31 cellular contexts compared by ENCODE assay signal in genomic region chr16:168424-168823, GRCh38. TPM values are rescaled to one million over a fixed set of nuclear protein-coding genes. Genes with fewer than 3 reads are reported as not detected.
DNase-seq lines count a peak whose midpoint lies in the region; ATAC-seq, FAIRE-seq and TF ChIP-seq lines count a peak whose summit lies in the region.
"Had no signal": no experiment of that assay in that cellular context is flagged by ENCODE, and none has a peak within 500 bp of the region (broad histone marks: within the 10 kb centered on the region; RNA-seq: fewer than 3 reads in every experiment).

No MANE protein-coding gene starts in this region.

- H3K4me3 ChIP-seq in HepG2 (replicated peaks in 1 of 3; ENCODE audit: insufficient read depth in 1 of 3, low read depth in 2 of 3, low read length in 3 of 3), result no peak overlapping the region
- H3K4me3 ChIP-seq in right lobe of liver, result no peak overlapping the region
- H3K4me3 ChIP-seq in coronary artery, result no peak overlapping the region
- H3K4me3 ChIP-seq: adrenal gland, heart left ventricle, left ventricle myocardium inferior, Peyer's patch, skin epidermis, upper lobe of left lung had no signal

- WGBS in HepG2 (ENCODE audit: low lambda C conversion rate), result 23% methylated on average over 6 of the region's 6 CpGs
- 36% methylated on average over 5 of the region's 6 CpGs for WGBS in right lobe of liver (ENCODE audit: insufficient coverage, low coverage, low lambda C conversion rate, missing lambda C conversion rate)

- H3K27me3 Mint-ChIP-seq in T-helper 17 cell, result peaks cover 41% of the 10 kb centered on the region

- TF ChIP-seq CTCF in HepG2 (CRISPR knock-in tag; IDR thresholded peaks at IDR 0.05), result no peak
- no peak for TF ChIP-seq CTCF in right lobe of liver (IDR thresholded peaks at IDR 0.05)
- no peak for TF ChIP-seq CTCF in coronary artery (IDR thresholded peaks at IDR 0.05)

- CTCF ChIA-PET in HepG2 (lab: Yijun Ruan, JAX; ENCODE audit: low intra/inter-chr PET ratio, low total read pairs), result no interaction called here

- in situ Hi-C loops in HepG2 (cut with HindIII; ENCODE audit: extremely low pct_ligation_motif_present, low pct_unique_long_range_greater_than_20kb), result no loop called here

- H3K4me2 ChIP-seq in HepG2 (ENCODE audit: low read depth, low read length), result no peak overlapping the region

- H3K9me3 ChIP-seq in HepG2 (ENCODE audit: low read length), result no peaks in the 10 kb centered on the region
- H3K9me3 ChIP-seq in right lobe of liver, result no peaks in the 10 kb centered on the region
- no peaks in the 10 kb centered on the region for H3K9me3 ChIP-seq in T-helper 17 cell (ENCODE audit: control insufficient read depth, low read length, poor library complexity, severe bottlenecking)
- H3K9me3 ChIP-seq: adrenal gland, heart left ventricle, left ventricle myocardium inferior, Peyer's patch, upper lobe of left lung had no signal

- no peaks in the 10 kb centered on the region for H3K36me3 Mint-ChIP-seq in T-helper 17 cell (ENCODE audit: low read depth)
- H3K36me3 Mint-ChIP-seq: T-cell had no signal

- no peaks in the 10 kb centered on the region for H3K79me2 ChIP-seq in HepG2 (ENCODE audit: insufficient read depth, low read length)

- H3K27me3 ChIP-seq in HepG2 (ENCODE audit: control insufficient read depth in 1 of 2, insufficient read depth in 2 of 2, low read length in 2 of 2), result peaks cover 23 to 43% of the 10 kb centered on the region in 2 experiments
- H3K27me3 ChIP-seq in right lobe of liver, result peaks cover 17 to 43% of the 10 kb centered on the region in 2 donors

- peak; percentile 60 for DNase-seq in NCI-H2029 (lab: John Stamatoyannopoulos, UW)
- no peak for DNase-seq in NCI-H2029 treated with DMSO at 0.1 percent for 48 hours (lab: John Stamatoyannopoulos, UW)
- no peak for DNase-seq in HepG2 (ENCODE audit: low spot score)
- DNase-seq in right lobe of liver, result no peak
- no peak for DNase-seq in T-helper 17 cell
- no peak for DNase-seq in coronary artery (ENCODE audit: low spot score)
- DNase-seq in NAMALWA (ENCODE audit: low spot score), result no peak
- DNase-seq: activated CD4-positive, alpha-beta T cell treated with anti-CD3 and anti-CD28 coated beads for 1 hour; adrenal gland; COR-L47; effector CD8-positive, alpha-beta T cell; foreskin fibroblast; immature natural killer cell; IMR-90; left ventricle myocardium inferior; naive thymus-derived CD4-positive, alpha-beta T cell; NCI-H1436 treated with DMSO at 0.1 percent for 48 hours; NCI-H345; Peyer's patch; stimulated activated CD4-positive, alpha-beta T cell treated with anti-CD3 and anti-CD28 coated beads, Interleukin-2, amount 100 ng/mL, for 24 hours; T-cell; upper lobe of left lung had no signal

- no peak overlapping the region for H3K27ac ChIP-seq in HepG2 (ENCODE audit: extremely low read length, insufficient read depth, low read length)
- H3K27ac ChIP-seq in right lobe of liver, result no peak overlapping the region
- H3K27ac ChIP-seq in coronary artery, result no peak overlapping the region
- H3K27ac ChIP-seq: adrenal gland, heart left ventricle, left ventricle myocardium inferior, Peyer's patch, skin epidermis, upper lobe of left lung had no signal

- H3K4me3 Mint-ChIP-seq in T-helper 17 cell, result peak overlapping the region; percentile 19
- H3K4me3 Mint-ChIP-seq: naive thymus-derived CD4-positive, alpha-beta T cell; T-cell had no signal

- H3K36me3 ChIP-seq in HepG2 (replicated peaks in 1 of 2; ENCODE audit: control insufficient read depth in 1 of 2, insufficient read depth in 2 of 2, low read length in 2 of 2), result no peaks in the 10 kb centered on the region
- H3K36me3 ChIP-seq in right lobe of liver, result no peaks in the 10 kb centered on the region
- H3K36me3 ChIP-seq: adrenal gland, heart left ventricle, left ventricle myocardium inferior, Peyer's patch, upper lobe of left lung had no signal

- no peak overlapping the region for H3K27ac Mint-ChIP-seq in T-helper 17 cell
- H3K27ac Mint-ChIP-seq: immature natural killer cell had no signal

- ATAC-seq in HepG2 (no peak), right lobe of liver (no peak), T-helper 17 cell (no peak), GM19324 (IDR thresholded peaks at IDR 0.05; ENCODE audit: low FRiP score, unreplicated experiment) (no peak)
- ATAC-seq: heart left ventricle; naive thymus-derived CD4-positive, alpha-beta T cell; T-cell had no signal

- no TSS peak for BruUV-seq in HepG2 (replicated peaks; lab: Mats Ljungman, UMichigan)

- POLR2A ChIA-PET in HepG2 (lab: Yijun Ruan, JAX), result no interaction called here

- H3K4me1 ChIP-seq in HepG2 (ENCODE audit: insufficient read depth, low read length) (peaks cover 21% of the 10 kb centered on the region; the same call in 1 of the 2 replicates), right lobe of liver (peaks cover 0 to 7% (median 0%) of the 10 kb centered on the region in 4 donors)

- no peak for TF ChIP-seq POLR2A in HepG2 (IDR thresholded peaks at IDR 0.05; ENCODE audit: insufficient read depth in 1 of 2, low read depth in 2 of 2, low read length in 2 of 2)
- no peak for TF ChIP-seq POLR2A in right lobe of liver (IDR thresholded peaks at IDR 0.05)

- no peak overlapping the region for H3K9ac ChIP-seq in HepG2 (ENCODE audit: insufficient read depth, low read depth, low read length)

- intact Hi-C loops in HepG2 (cut with micrococcal nuclease; ENCODE audit: unreplicated experiment) (no loop called here), right lobe of liver (cut with DNase I) (no loop called here)

- TF ChIP-seq EP300 in HepG2 (IDR thresholded peaks at IDR 0.05; ENCODE audit: low read depth in 2 of 2, low read length in 2 of 2) (no peak), HepG2 (CRISPR knock-in tag; IDR thresholded peaks at IDR 0.05; ENCODE audit: borderline replicate concordance) (no peak)

- H3K4me1 Mint-ChIP-seq in T-helper 17 cell, result peaks cover 9% of the 10 kb centered on the region

- FAIRE-seq in HepG2 (lab: Jason Lieb, UNC), result no peak
- FAIRE-seq: A204.1, TTC549 had no signal

- no peak overlapping the region for H2AFZ ChIP-seq in HepG2 (ENCODE audit: low read length)

- peaks cover 3% of the 10 kb centered on the region; the same call in 1 of the 2 replicates for H4K20me1 ChIP-seq in HepG2 (ENCODE audit: insufficient read depth, low read length)

- TF ChIP-seq RAD21 in HepG2 (CRISPR knock-in tag; IDR thresholded peaks at IDR 0.05), result no peak

RNA-seq across cellular contexts. Expression of gene HBM, which starts 2.6 kb away (rescaled TPM):
- not detected in 2 replicates for total RNA-seq in HepG2 (2016; rRNA removed; fragmentation: Illumina TruSeq; extraction: Trizol)
- total RNA-seq in HepG2 (2016; cell fraction: cytosol; rRNA removed; fragmentation: Illumina TruSeq; extraction: Trizol; ENCODE audit: low read depth), result not detected in 2 replicates
- not detected in 2 replicates for total RNA-seq in HepG2 (2016; cell fraction: insoluble cytoplasmic fraction; rRNA removed; fragmentation: Illumina TruSeq; extraction: Trizol)
- total RNA-seq in HepG2 (2016; cell fraction: membrane; rRNA removed; fragmentation: Illumina TruSeq; extraction: Trizol), result not detected in 2 replicates
- not detected in 2 replicates for total RNA-seq in HepG2 (2016; cell fraction: nucleus; rRNA removed; fragmentation: Illumina TruSeq; extraction: Trizol)
- polyA plus RNA-seq in HepG2 (2011; rRNA removed), result 0.69 TPM in 1 of 2 replicates, not detected in the other
- 0.27 and 0.33 TPM in 2 replicates for polyA plus RNA-seq in HepG2 (2011; cell fraction: cytosol; rRNA removed)
- 0.57 TPM in 1 of 2 replicates, not detected in the other for polyA plus RNA-seq in HepG2 (2011; cell fraction: nucleus; rRNA removed)
- polyA plus RNA-seq in HepG2 (2012), result 0.59 TPM in 1 of 2 replicates, not detected in the other
- polyA plus RNA-seq in HepG2 (2016; cell fraction: cytosol; fragmentation: Illumina TruSeq; extraction: Trizol; ENCODE audit: low read depth), result not detected in 2 replicates
- polyA plus RNA-seq in HepG2 (2016; cell fraction: insoluble cytoplasmic fraction; fragmentation: Illumina TruSeq; extraction: Trizol; ENCODE audit: low read depth), result not detected in 2 replicates
- polyA plus RNA-seq in HepG2 (2016; cell fraction: membrane; fragmentation: Illumina TruSeq; extraction: Trizol; ENCODE audit: low read depth), result not detected in 2 replicates
- not detected in 2 replicates for polyA plus RNA-seq in HepG2 (2016; cell fraction: nucleus; fragmentation: Illumina TruSeq; extraction: Trizol; ENCODE audit: insufficient read depth, low read depth)
- polyA minus RNA-seq in HepG2 (2011; rRNA and poly(A)+ RNA removed; ENCODE audit: low replicate concordance), result not detected in 2 replicates
- polyA minus RNA-seq in HepG2 (2011; cell fraction: cytosol; rRNA and poly(A)+ RNA removed), result not detected in 2 replicates
- not detected in 2 replicates for polyA minus RNA-seq in HepG2 (2011; cell fraction: nucleus; rRNA and poly(A)+ RNA removed)
- 1 to 10 TPM in 4 of 6 experiments, not detected in 2; 1.1 to 8.4 (median 2.0) TPM for total RNA-seq in right lobe of liver
- not detected for total RNA-seq in T-helper 17 cell
- total RNA-seq: IMR-90; left ventricle myocardium inferior; naive thymus-derived CD4-positive, alpha-beta T cell; omental fat pad; Peyer's patch; T-cell had no signal
- polyA plus RNA-seq: adrenal gland; BJ; esophagus; heart left ventricle; IMR-90; naive thymus-derived CD4-positive, alpha-beta T cell had no signal

RNA-seq across cellular contexts. Expression of gene HBA2, which starts 4.3 kb away (rescaled TPM):
- not detected in 2 replicates for total RNA-seq in HepG2 (2016; rRNA removed; fragmentation: Illumina TruSeq; extraction: Trizol)
- not detected in 2 replicates for total RNA-seq in HepG2 (2016; cell fraction: cytosol; rRNA removed; fragmentation: Illumina TruSeq; extraction: Trizol; ENCODE audit: low read depth)
- total RNA-seq in HepG2 (2016; cell fraction: insoluble cytoplasmic fraction; rRNA removed; fragmentation: Illumina TruSeq; extraction: Trizol), result not detected in 2 replicates
- not detected in 2 replicates for total RNA-seq in HepG2 (2016; cell fraction: membrane; rRNA removed; fragmentation: Illumina TruSeq; extraction: Trizol)
- total RNA-seq in HepG2 (2016; cell fraction: nucleus; rRNA removed; fragmentation: Illumina TruSeq; extraction: Trizol), result not detected in 2 replicates
- polyA plus RNA-seq in HepG2 (2011; rRNA removed), result not detected in 2 replicates
- not detected in 2 replicates for polyA plus RNA-seq in HepG2 (2011; cell fraction: cytosol; rRNA removed)
- not detected in 2 replicates for polyA plus RNA-seq in HepG2 (2011; cell fraction: nucleus; rRNA removed)
- 0.91 TPM in 1 of 2 replicates, not detected in the other for polyA plus RNA-seq in HepG2 (2012)
- polyA plus RNA-seq in HepG2 (2016; cell fraction: cytosol; fragmentation: Illumina TruSeq; extraction: Trizol; ENCODE audit: low read depth), result 0.54 and 0.83 TPM in 2 replicates
- 1.5 TPM in 1 of 2 replicates, not detected in the other for polyA plus RNA-seq in HepG2 (2016; cell fraction: insoluble cytoplasmic fraction; fragmentation: Illumina TruSeq; extraction: Trizol; ENCODE audit: low read depth)
- polyA plus RNA-seq in HepG2 (2016; cell fraction: membrane; fragmentation: Illumina TruSeq; extraction: Trizol; ENCODE audit: low read depth), result not detected in 2 replicates
- not detected in 2 replicates for polyA plus RNA-seq in HepG2 (2016; cell fraction: nucleus; fragmentation: Illumina TruSeq; extraction: Trizol; ENCODE audit: insufficient read depth, low read depth)
- polyA minus RNA-seq in HepG2 (2011; rRNA and poly(A)+ RNA removed; ENCODE audit: low replicate concordance), result 3.3 and 4.4 TPM in 2 replicates
- polyA minus RNA-seq in HepG2 (2011; cell fraction: cytosol; rRNA and poly(A)+ RNA removed), result not detected in 2 replicates
- polyA minus RNA-seq in HepG2 (2011; cell fraction: nucleus; rRNA and poly(A)+ RNA removed), result not detected in 2 replicates
- total RNA-seq in right lobe of liver, result 100 to 1,000 TPM in 2 of 6 experiments, 10 to 100 TPM in 4; 17.8 to 522 (median 55.9) TPM
- total RNA-seq in T-helper 17 cell, result not detected
- total RNA-seq: IMR-90 had no signal
- polyA plus RNA-seq: IMR-90 had no signal

RNA-seq across cellular contexts. Expression of gene HBA1, which starts 8.1 kb away (rescaled TPM):
- total RNA-seq in HepG2 (2016; rRNA removed; fragmentation: Illumina TruSeq; extraction: Trizol), result 0.42 TPM in 1 of 2 replicates, not detected in the other
- total RNA-seq in HepG2 (2016; cell fraction: cytosol; rRNA removed; fragmentation: Illumina TruSeq; extraction: Trizol; ENCODE audit: low read depth), result 0.71 TPM in 1 of 2 replicates, not detected in the other
- total RNA-seq in HepG2 (2016; cell fraction: insoluble cytoplasmic fraction; rRNA removed; fragmentation: Illumina TruSeq; extraction: Trizol), result 1.00 TPM in 1 of 2 replicates, not detected in the other
- not detected in 2 replicates for total RNA-seq in HepG2 (2016; cell fraction: membrane; rRNA removed; fragmentation: Illumina TruSeq; extraction: Trizol)
- not detected in 2 replicates for total RNA-seq in HepG2 (2016; cell fraction: nucleus; rRNA removed; fragmentation: Illumina TruSeq; extraction: Trizol)
- 0.27 and 0.59 TPM in 2 replicates for polyA plus RNA-seq in HepG2 (2011; rRNA removed)
- 0.35 and 2.5 TPM in 2 replicates for polyA plus RNA-seq in HepG2 (2011; cell fraction: cytosol; rRNA removed)
- polyA plus RNA-seq in HepG2 (2011; cell fraction: nucleus; rRNA removed), result 0.82 and 0.88 TPM in 2 replicates
- polyA plus RNA-seq in HepG2 (2012), result 1.5 TPM in 1 of 2 replicates, not detected in the other
- not detected in 2 replicates for polyA plus RNA-seq in HepG2 (2016; cell fraction: cytosol; fragmentation: Illumina TruSeq; extraction: Trizol; ENCODE audit: low read depth)
- polyA plus RNA-seq in HepG2 (2016; cell fraction: insoluble cytoplasmic fraction; fragmentation: Illumina TruSeq; extraction: Trizol; ENCODE audit: low read depth), result 2.2 TPM in 1 of 2 replicates, not detected in the other
- 1.2 and 1.7 TPM in 2 replicates for polyA plus RNA-seq in HepG2 (2016; cell fraction: membrane; fragmentation: Illumina TruSeq; extraction: Trizol; ENCODE audit: low read depth)
- polyA plus RNA-seq in HepG2 (2016; cell fraction: nucleus; fragmentation: Illumina TruSeq; extraction: Trizol; ENCODE audit: insufficient read depth, low read depth), result not detected in 2 replicates
- polyA minus RNA-seq in HepG2 (2011; rRNA and poly(A)+ RNA removed; ENCODE audit: low replicate concordance), result 3.3 and 4.3 TPM in 2 replicates
- polyA minus RNA-seq in HepG2 (2011; cell fraction: cytosol; rRNA and poly(A)+ RNA removed), result 1.3 TPM in 1 of 2 replicates, not detected in the other
- not detected in 2 replicates for polyA minus RNA-seq in HepG2 (2011; cell fraction: nucleus; rRNA and poly(A)+ RNA removed)
- 100 to 1,000 TPM in 3 of 6 experiments, 10 to 100 TPM in 1, 1 to 10 TPM in 2; 8.0 to 789 (median 84.3) TPM for total RNA-seq in right lobe of liver
- total RNA-seq in T-helper 17 cell, result 1 to 10 TPM in 1 of 2 donors, under 1 TPM in 1; 0.65 to 6.5 TPM
- total RNA-seq: IMR-90, Peyer's patch had no signal
- polyA plus RNA-seq: BJ; naive thymus-derived CD4-positive, alpha-beta T cell had no signal

RNA-seq across cellular contexts. Expression of gene HBQ1, which starts 11.8 kb away (rescaled TPM):
- 7.4 and 8.0 TPM in 2 replicates for total RNA-seq in HepG2 (2016; rRNA removed; fragmentation: Illumina TruSeq; extraction: Trizol)
- 7.9 and 8.5 TPM in 2 replicates for total RNA-seq in HepG2 (2016; cell fraction: cytosol; rRNA removed; fragmentation: Illumina TruSeq; extraction: Trizol; ENCODE audit: low read depth)
- total RNA-seq in HepG2 (2016; cell fraction: insoluble cytoplasmic fraction; rRNA removed; fragmentation: Illumina TruSeq; extraction: Trizol), result 9.1 TPM in 2 replicates
- 7.5 and 8.9 TPM in 2 replicates for total RNA-seq in HepG2 (2016; cell fraction: membrane; rRNA removed; fragmentation: Illumina TruSeq; extraction: Trizol)
- total RNA-seq in HepG2 (2016; cell fraction: nucleus; rRNA removed; fragmentation: Illumina TruSeq; extraction: Trizol), result 2.1 TPM in 2 replicates
- polyA plus RNA-seq in HepG2 (2011; rRNA removed), result 4.9 and 7.6 TPM in 2 replicates
- polyA plus RNA-seq in HepG2 (2011; cell fraction: cytosol; rRNA removed), result 7.7 and 17.3 TPM in 2 replicates
- 19.1 TPM in 2 replicates for polyA plus RNA-seq in HepG2 (2011; cell fraction: nucleus; rRNA removed)
- polyA plus RNA-seq in HepG2 (2012), result 5.0 and 5.6 TPM in 2 replicates
- polyA plus RNA-seq in HepG2 (2016; cell fraction: cytosol; fragmentation: Illumina TruSeq; extraction: Trizol; ENCODE audit: low read depth), result 9.3 and 10.2 TPM in 2 replicates
- polyA plus RNA-seq in HepG2 (2016; cell fraction: insoluble cytoplasmic fraction; fragmentation: Illumina TruSeq; extraction: Trizol; ENCODE audit: low read depth), result 5.3 and 6.0 TPM in 2 replicates
- 7.0 and 9.3 TPM in 2 replicates for polyA plus RNA-seq in HepG2 (2016; cell fraction: membrane; fragmentation: Illumina TruSeq; extraction: Trizol; ENCODE audit: low read depth)
- polyA plus RNA-seq in HepG2 (2016; cell fraction: nucleus; fragmentation: Illumina TruSeq; extraction: Trizol; ENCODE audit: insufficient read depth, low read depth), result 6.8 and 8.4 TPM in 2 replicates
- 2.2 TPM in 1 of 2 replicates, not detected in the other for polyA minus RNA-seq in HepG2 (2011; rRNA and poly(A)+ RNA removed; ENCODE audit: low replicate concordance)
- polyA minus RNA-seq in HepG2 (2011; cell fraction: cytosol; rRNA and poly(A)+ RNA removed), result 1.8 TPM in 2 replicates
- polyA minus RNA-seq in HepG2 (2011; cell fraction: nucleus; rRNA and poly(A)+ RNA removed), result 1.5 TPM in 1 of 2 replicates, not detected in the other
- under 1 TPM in 1 of 6 experiments, not detected in 5; 0.47 TPM for total RNA-seq in right lobe of liver
- not detected for total RNA-seq in T-helper 17 cell
- total RNA-seq: heart left ventricle; IMR-90; left ventricle myocardium inferior; naive thymus-derived CD4-positive, alpha-beta T cell; Peyer's patch; subcutaneous adipose tissue; T-cell; upper lobe of left lung had no signal
- polyA plus RNA-seq: esophagus; heart left ventricle; naive thymus-derived CD4-positive, alpha-beta T cell had no signal

RNA-seq across cellular contexts. Expression of gene HBZ, which starts 16.0 kb away (rescaled TPM):
- total RNA-seq in HepG2 (2016; rRNA removed; fragmentation: Illumina TruSeq; extraction: Trizol) (not detected in 2 replicates), right lobe of liver (under 1 TPM in 1 of 6 experiments, not detected in 5; 0.81 TPM), T-helper 17 cell (not detected)
- total RNA-seq in HepG2 (2016; cell fraction: cytosol; rRNA removed; fragmentation: Illumina TruSeq; extraction: Trizol; ENCODE audit: low read depth), result not detected in 2 replicates
- not detected in 2 replicates for total RNA-seq in HepG2 (2016; cell fraction: insoluble cytoplasmic fraction; rRNA removed; fragmentation: Illumina TruSeq; extraction: Trizol)
- total RNA-seq in HepG2 (2016; cell fraction: membrane; rRNA removed; fragmentation: Illumina TruSeq; extraction: Trizol), result not detected in 2 replicates
- total RNA-seq in HepG2 (2016; cell fraction: nucleus; rRNA removed; fragmentation: Illumina TruSeq; extraction: Trizol), result not detected in 2 replicates
- polyA plus RNA-seq in HepG2 (2011; rRNA removed), result 0.21 and 0.27 TPM in 2 replicates
- polyA plus RNA-seq in HepG2 (2011; cell fraction: cytosol; rRNA removed), result 0.11 and 0.31 TPM in 2 replicates
- polyA plus RNA-seq in HepG2 (2011; cell fraction: nucleus; rRNA removed), result 0.23 and 0.26 TPM in 2 replicates
- not detected in 2 replicates for polyA plus RNA-seq in HepG2 (2012)
- polyA plus RNA-seq in HepG2 (2016; cell fraction: cytosol; fragmentation: Illumina TruSeq; extraction: Trizol; ENCODE audit: low read depth), result not detected in 2 replicates
- not detected in 2 replicates for polyA plus RNA-seq in HepG2 (2016; cell fraction: insoluble cytoplasmic fraction; fragmentation: Illumina TruSeq; extraction: Trizol; ENCODE audit: low read depth)
- polyA plus RNA-seq in HepG2 (2016; cell fraction: membrane; fragmentation: Illumina TruSeq; extraction: Trizol; ENCODE audit: low read depth), result not detected in 2 replicates
- polyA plus RNA-seq in HepG2 (2016; cell fraction: nucleus; fragmentation: Illumina TruSeq; extraction: Trizol; ENCODE audit: insufficient read depth, low read depth), result not detected in 2 replicates
- 2.8 and 3.2 TPM in 2 replicates for polyA minus RNA-seq in HepG2 (2011; rRNA and poly(A)+ RNA removed; ENCODE audit: low replicate concordance)
- polyA minus RNA-seq in HepG2 (2011; cell fraction: cytosol; rRNA and poly(A)+ RNA removed), result not detected in 2 replicates
- polyA minus RNA-seq in HepG2 (2011; cell fraction: nucleus; rRNA and poly(A)+ RNA removed), result 1.0 TPM in 1 of 2 replicates, not detected in the other
- total RNA-seq: heart left ventricle; IMR-90; left ventricle myocardium inferior; naive thymus-derived CD4-positive, alpha-beta T cell; omental fat pad; Peyer's patch had no signal
- polyA plus RNA-seq: adrenal gland; BJ; esophagus; heart left ventricle; immature natural killer cell; IMR-90; naive thymus-derived CD4-positive, alpha-beta T cell had no signal
